ENCODE assay signal across 21 cellular contexts in the genomic region with DNA sequence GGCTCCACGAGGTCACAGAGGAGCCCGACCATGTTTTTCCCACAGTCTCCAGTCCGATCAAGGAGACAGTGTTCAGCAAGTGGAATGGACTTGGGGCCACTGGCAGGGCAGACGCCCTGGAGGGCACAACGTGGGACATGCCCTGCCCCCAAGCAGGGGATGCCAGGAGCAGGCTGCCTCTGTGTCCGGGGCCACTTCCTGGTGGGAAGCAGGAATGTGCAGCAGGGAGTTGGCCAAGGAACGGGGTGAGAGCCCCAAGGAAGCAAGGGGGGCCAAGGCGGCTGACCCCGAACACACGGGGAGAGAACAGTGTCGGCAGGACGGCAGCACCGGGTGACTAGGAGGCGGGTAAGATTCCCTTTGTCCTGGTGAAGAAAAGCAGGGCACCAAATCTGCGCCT.
"Had no signal": no experiment of that assay in that cellular context is flagged by ENCODE, and none has a peak within 500 bp of the region (broad histone marks: within the 10 kb centered on the region; RNA-seq: fewer than 3 reads in every experiment).

No MANE protein-coding gene starts in this region.

- DNase-seq: activated CD4-positive, alpha-beta memory T cell treated with anti-CD3 and anti-CD28 coated beads for 36 hours; activated CD4-positive, alpha-beta T cell treated with anti-CD3 and anti-CD28 coated beads for 48 hours; activated effector memory CD4-positive, alpha-beta T cell treated with Interleukin-2 at 50 U/mL for 16 hours; activated naive CD4-positive, alpha-beta T cell treated with anti-CD3 and anti-CD28 coated beads for 36 hours; activated naive CD8-positive, alpha-beta T cell treated with anti-CD3 and anti-CD28 coated beads, Interleukin-2, amount 10 ng/mL, durations not matched to agents 7 days and 5 days; activated T-cell treated with anti-CD3 and anti-CD28 coated beads, Interleukin-2, amount 50 U/mL, for 48 hours; amniotic stem cell; kidney; natural killer cell; ovary; stimulated activated CD4-positive, alpha-beta T cell treated with anti-CD3 and anti-CD28 coated beads, Interleukin-12 subunit alpha, Interleukin-12 subunit beta, amount 100 ng/mL, for 4 hours; stimulated activated CD4-positive, alpha-beta T cell treated with anti-CD3 and anti-CD28 coated beads, Interleukin-4, amount 100 ng/mL, for 4 hours; stimulated activated naive CD8-positive, alpha-beta T cell treated with anti-CD3 and anti-CD28 coated beads, Interleukin-15, amount 100 ng/mL, for 72 hours; T1000; trophoblast cell; uterus had no signal

- H3K4me3 ChIP-seq: coronary artery, ovary, prostate gland, suprapubic skin, uterus had no signal

- H3K9me3 ChIP-seq: ovary, prostate gland, suprapubic skin, uterus had no signal

- H3K27me3 ChIP-seq: ovary, suprapubic skin, uterus had no signal

- H3K27ac ChIP-seq: coronary artery, epithelial cell of prostate, ovary, prostate gland, suprapubic skin had no signal

- ATAC-seq: left lobe of liver; natural killer cell; stimulated activated naive CD8-positive, alpha-beta T cell treated with anti-CD3 and anti-CD28 coated beads, Interleukin-15, amount 100 ng/mL, for 72 hours had no signal

- H3K36me3 ChIP-seq: ovary, prostate gland, suprapubic skin, uterus had no signal
